Comparison of ENCODE assay signal across 9 cellular contexts in the genomic region with DNA sequence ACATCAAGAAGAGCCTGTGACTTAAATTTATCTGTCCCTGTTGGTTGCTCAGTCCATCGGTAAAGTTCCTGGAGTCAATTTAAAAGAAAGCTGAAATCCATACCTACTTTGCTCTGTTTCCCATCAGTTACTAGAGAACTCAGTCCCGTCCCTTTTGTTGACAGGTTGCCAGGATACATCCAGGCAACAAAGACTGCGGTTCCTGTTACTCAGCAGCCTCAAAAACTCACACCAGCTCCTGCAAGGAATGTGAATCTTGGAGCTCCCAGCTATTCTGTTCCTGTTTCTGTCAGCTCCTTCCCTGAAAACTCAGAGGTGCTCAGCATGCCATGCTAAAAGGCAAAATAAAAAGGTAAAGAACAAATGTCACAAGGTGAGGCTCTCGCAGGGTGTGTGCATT. TPM values are rescaled to one million over a fixed set of nuclear protein-coding genes. Genes with fewer than 3 reads are reported as not detected.
DNase-seq lines count a peak whose midpoint lies in the region; ATAC-seq and TF ChIP-seq lines count a peak whose summit lies in the region.
"Had no signal": no experiment of that assay in that cellular context is flagged by ENCODE, and none has a peak within 500 bp of the region (broad histone marks: within the 10 kb centered on the region; RNA-seq: fewer than 3 reads in every experiment).

A gene (plus strand): TSS at position 215 of the 400 bp plus-strand sequence. CDS start 22,445 bp downstream, outside the sequence.

- TF ChIP-seq CTCF in GM23338 (conservative IDR thresholded peaks at IDR 0.05; ENCODE audit: low read depth in 2 of 2) (no peak), fibroblast of villous mesenchyme (IDR thresholded peaks at IDR 0.05; ENCODE audit: insufficient read depth, low read depth, low read length) (no peak)

- no peaks in the 10 kb centered on the region for H3K27me3 Mint-ChIP-seq in GM23338 (ENCODE audit: insufficient read depth, low read depth, poor library complexity)
- no peaks in the 10 kb centered on the region for H3K27me3 Mint-ChIP-seq in stimulated activated memory B cell treated with anti-CD40 and anti-IgM and Interleukin-4, amounts not matched to agents 10 μg/mL and 1 μg/mL and 100 μg/mL, for 72 hours

- no peaks in the 10 kb centered on the region for H4K20me1 ChIP-seq in GM23338 (replicated peaks; ENCODE audit: insufficient read depth)

- no peaks in the 10 kb centered on the region for H3K4me1 ChIP-seq in GM23338 (ENCODE audit: insufficient read depth)
- H3K4me1 ChIP-seq: breast epithelium had no signal

- H3K36me3 Mint-ChIP-seq in GM23338 (ENCODE audit: low read depth) = no peaks in the 10 kb centered on the region
- no peaks in the 10 kb centered on the region for H3K36me3 Mint-ChIP-seq in stimulated activated memory B cell treated with anti-CD40 and anti-IgM and Interleukin-4, amounts not matched to agents 10 μg/mL and 1 μg/mL and 100 μg/mL, for 72 hours

- no peak within 1 kb of the TSS for H3K27ac ChIP-seq in GM23338 (ENCODE audit: low read depth)
- H3K27ac ChIP-seq: breast epithelium had no signal

- H3K79me2 ChIP-seq in GM23338 (replicated peaks; ENCODE audit: insufficient read depth) = no peaks in the 10 kb centered on the region

- no peaks in the 10 kb centered on the region for H3F3A ChIP-seq in GM23338 (replicated peaks; ENCODE audit: low read depth)

- ATAC-seq in GM23338 (peak; percentile 99), HG02588 (IDR thresholded peaks at IDR 0.05; ENCODE audit: unreplicated experiment) (no peak), HG02852 (IDR thresholded peaks at IDR 0.05; ENCODE audit: unreplicated experiment) (no peak)
- no peak for ATAC-seq in stimulated activated memory B cell treated with anti-CD40 and anti-IgM and Interleukin-4, amounts not matched to agents 10 μg/mL and 1 μg/mL and 100 μg/mL, for 72 hours

- H3K4me3 Mint-ChIP-seq in GM23338 = no peak within 1 kb of the TSS
- H3K4me3 Mint-ChIP-seq in stimulated activated memory B cell treated with anti-CD40 and anti-IgM and Interleukin-4, amounts not matched to agents 10 μg/mL and 1 μg/mL and 100 μg/mL, for 72 hours = no peak within 1 kb of the TSS

- no peak within 1 kb of the TSS for H2AFZ ChIP-seq in GM23338

- H3K4me3 ChIP-seq in GM23338 (no peak within 1 kb of the TSS), fibroblast of villous mesenchyme (ENCODE audit: low read depth, low read length) (no peak within 1 kb of the TSS)
- H3K4me3 ChIP-seq: breast epithelium had no signal

- peak; percentile 94 for DNase-seq in GM23338 (ENCODE audit: low spot score)
- peak; percentile 7 for DNase-seq in RPMI8226
- DNase-seq in fibroblast of villous mesenchyme (ENCODE audit: low read depth) = peak; percentile 93
- DNase-seq in renal cortical epithelial cell (ENCODE audit: low read depth) = peak; percentile 99
- no peak for DNase-seq in globus pallidus (ENCODE audit: low spot score)

- H3K27ac Mint-ChIP-seq in GM23338 = peak within 1 kb of the TSS; percentile 90
- no peak within 1 kb of the TSS for H3K27ac Mint-ChIP-seq in stimulated activated memory B cell treated with anti-CD40 and anti-IgM and Interleukin-4, amounts not matched to agents 10 μg/mL and 1 μg/mL and 100 μg/mL, for 72 hours

- H3K27me3 ChIP-seq in GM23338 (ENCODE audit: insufficient read depth) = no peaks in the 10 kb centered on the region
- H3K27me3 ChIP-seq: breast epithelium had no signal

- H3K9me2 ChIP-seq in GM23338 (ENCODE audit: insufficient read depth) = no peaks in the 10 kb centered on the region

- H3K4me1 Mint-ChIP-seq in GM23338 = peaks cover 8% of the 10 kb centered on the region; the same call in 2 of the 3 replicates
- H3K4me1 Mint-ChIP-seq in stimulated activated memory B cell treated with anti-CD40 and anti-IgM and Interleukin-4, amounts not matched to agents 10 μg/mL and 1 μg/mL and 100 μg/mL, for 72 hours = no peaks in the 10 kb centered on the region

- H3K9me3 Mint-ChIP-seq in GM23338 = no peaks in the 10 kb centered on the region
- H3K9me3 Mint-ChIP-seq in stimulated activated memory B cell treated with anti-CD40 and anti-IgM and Interleukin-4, amounts not matched to agents 10 μg/mL and 1 μg/mL and 100 μg/mL, for 72 hours = peaks cover 2% of the 10 kb centered on the region

- H3K4me2 ChIP-seq in GM23338 = no peak within 1 kb of the TSS

- H3K36me3 ChIP-seq in GM23338 (ENCODE audit: insufficient read depth) = no peaks in the 10 kb centered on the region
- H3K36me3 ChIP-seq: breast epithelium had no signal

TF ChIP-seq in GM23338, 12 proteins besides CTCF, POLR2A, EP300 and RAD21:
- TF ChIP-seq STAT1 (IDR thresholded peaks at IDR 0.05; ENCODE audit: unreplicated experiment) (no peak), JUNB (IDR thresholded peaks at IDR 0.05; ENCODE audit: unreplicated experiment) (no peak), ZNF331 (CRISPR knock-in tag; IDR thresholded peaks at IDR 0.05; ENCODE audit: low read depth) (no peak), NANOG (IDR thresholded peaks at IDR 0.05; ENCODE audit: borderline replicate concordance) (no peak), EZH2 (IDR thresholded peaks at IDR 0.05; ENCODE audit: low read depth, unreplicated experiment) (no peak), CREB1 (CRISPR knock-in tag; IDR thresholded peaks at IDR 0.05; ENCODE audit: low read depth) (no peak)
- TF ChIP-seq, protein P1, sequence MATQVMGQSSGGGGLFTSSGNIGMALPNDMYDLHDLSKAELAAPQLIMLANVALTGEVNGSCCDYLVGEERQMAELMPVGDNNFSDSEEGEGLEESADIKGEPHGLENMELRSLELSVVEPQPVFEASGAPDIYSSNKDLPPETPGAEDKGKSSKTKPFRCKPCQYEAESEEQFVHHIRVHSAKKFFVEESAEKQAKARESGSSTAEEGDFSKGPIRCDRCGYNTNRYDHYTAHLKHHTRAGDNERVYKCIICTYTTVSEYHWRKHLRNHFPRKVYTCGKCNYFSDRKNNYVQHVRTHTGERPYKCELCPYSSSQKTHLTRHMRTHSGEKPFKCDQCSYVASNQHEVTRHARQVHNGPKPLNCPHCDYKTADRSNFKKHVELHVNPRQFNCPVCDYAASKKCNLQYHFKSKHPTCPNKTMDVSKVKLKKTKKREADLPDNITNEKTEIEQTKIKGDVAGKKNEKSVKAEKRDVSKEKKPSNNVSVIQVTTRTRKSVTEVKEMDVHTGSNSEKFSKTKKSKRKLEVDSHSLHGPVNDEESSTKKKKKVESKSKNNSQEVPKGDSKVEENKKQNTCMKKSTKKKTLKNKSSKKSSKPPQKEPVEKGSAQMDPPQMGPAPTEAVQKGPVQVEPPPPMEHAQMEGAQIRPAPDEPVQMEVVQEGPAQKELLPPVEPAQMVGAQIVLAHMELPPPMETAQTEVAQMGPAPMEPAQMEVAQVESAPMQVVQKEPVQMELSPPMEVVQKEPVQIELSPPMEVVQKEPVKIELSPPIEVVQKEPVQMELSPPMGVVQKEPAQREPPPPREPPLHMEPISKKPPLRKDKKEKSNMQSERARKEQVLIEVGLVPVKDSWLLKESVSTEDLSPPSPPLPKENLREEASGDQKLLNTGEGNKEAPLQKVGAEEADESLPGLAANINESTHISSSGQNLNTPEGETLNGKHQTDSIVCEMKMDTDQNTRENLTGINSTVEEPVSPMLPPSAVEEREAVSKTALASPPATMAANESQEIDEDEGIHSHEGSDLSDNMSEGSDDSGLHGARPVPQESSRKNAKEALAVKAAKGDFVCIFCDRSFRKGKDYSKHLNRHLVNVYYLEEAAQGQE (IDR thresholded peaks at IDR 0.05; ENCODE audit: unreplicated experiment) = no peak
- TF ChIP-seq, protein P2, sequence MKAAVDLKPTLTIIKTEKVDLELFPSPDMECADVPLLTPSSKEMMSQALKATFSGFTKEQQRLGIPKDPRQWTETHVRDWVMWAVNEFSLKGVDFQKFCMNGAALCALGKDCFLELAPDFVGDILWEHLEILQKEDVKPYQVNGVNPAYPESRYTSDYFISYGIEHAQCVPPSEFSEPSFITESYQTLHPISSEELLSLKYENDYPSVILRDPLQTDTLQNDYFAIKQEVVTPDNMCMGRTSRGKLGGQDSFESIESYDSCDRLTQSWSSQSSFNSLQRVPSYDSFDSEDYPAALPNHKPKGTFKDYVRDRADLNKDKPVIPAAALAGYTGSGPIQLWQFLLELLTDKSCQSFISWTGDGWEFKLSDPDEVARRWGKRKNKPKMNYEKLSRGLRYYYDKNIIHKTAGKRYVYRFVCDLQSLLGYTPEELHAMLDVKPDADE (IDR thresholded peaks at IDR 0.05) = no peak

RNA-seq across cellular contexts. Expression of the gene that starts here (rescaled TPM):
- total RNA-seq in GM23338 (2014; rRNA removed; shearing (Covaris generic)) = 0.59 TPM in 1 of 2 replicates, not detected in the other
- polyA plus RNA-seq in GM23338 (2016; fragmentation: Nextera tagmentation; extraction: Ambion mirVana) = not detected in 2 replicates
- total RNA-seq in fibroblast of villous mesenchyme (0.43 and 0.64 TPM in 2 replicates), renal cortical epithelial cell (0.17 and 0.50 TPM in 2 replicates)

Comparison
In these comparisons a context has a peak if more than half of its experiments do, and no peak if none do; other contexts are left out.
1. Peak in DNase-seq and ATAC-seq in GM23338; RNA of the gene not detected or under 1 TPM.
2. Peak in DNase-seq in fibroblast of villous mesenchyme; RNA of the gene not detected or under 1 TPM.
3. Peak in DNase-seq in renal cortical epithelial cell; RNA of the gene not detected or under 1 TPM.